In the genomic region with DNA sequence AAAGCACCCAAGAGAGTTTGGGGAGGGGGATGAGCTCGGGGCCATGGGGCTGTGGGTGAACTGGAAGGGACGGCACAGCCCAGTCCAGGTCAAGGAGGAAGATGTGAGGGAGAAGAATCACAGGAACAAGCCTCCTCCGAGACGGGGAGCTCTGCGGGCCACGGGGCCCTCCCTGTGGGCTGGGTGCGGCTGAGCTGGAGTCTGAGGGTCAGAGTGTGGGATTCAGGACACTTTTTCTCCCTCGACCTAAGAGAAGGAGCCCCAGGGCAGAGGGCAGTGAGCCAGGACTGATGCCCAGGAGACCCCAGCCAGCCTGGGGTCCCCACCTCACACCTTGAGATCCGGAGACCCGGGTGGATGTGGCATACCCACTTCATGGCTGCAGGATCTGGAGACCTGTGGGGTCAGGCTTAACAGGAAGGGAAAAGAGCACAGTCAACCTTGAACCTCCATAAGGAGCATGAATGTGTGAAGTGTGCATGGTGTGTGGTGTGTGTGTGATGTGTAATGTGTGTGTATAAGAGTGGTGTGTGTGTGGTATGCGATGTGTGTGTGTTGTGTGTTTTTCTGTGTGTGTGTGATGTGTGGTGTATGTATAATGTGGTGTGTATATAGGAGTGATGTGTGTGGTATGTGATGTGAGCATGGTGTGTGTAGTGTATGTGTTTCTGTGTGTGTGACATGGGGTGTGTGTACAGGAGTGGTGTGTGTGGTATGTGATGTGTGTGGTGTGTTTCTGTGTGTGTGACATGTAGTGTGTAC, we compare ENCODE assay signal across 1 cellular context.
TF ChIP-seq lines count a peak whose summit lies in the region.

No MANE protein-coding gene starts in this region.

TF ChIP-seq in H1, 55 proteins besides CTCF, POLR2A, EP300 and RAD21 (continued from another document):
- no peak for TF ChIP-seq RBBP5 (IDR thresholded peaks at IDR 0.05; ENCODE audit: borderline replicate concordance, low read depth, low read length)
